Comparison of ENCODE assay signal across 21 cellular contexts in genomic region chr3:108283006-108283405, GRCh38. TPM values are rescaled to one million over a fixed set of nuclear protein-coding genes. Genes with fewer than 3 reads are reported as not detected.
DNase-seq lines count a peak whose midpoint lies in the region; ATAC-seq and TF ChIP-seq lines count a peak whose summit lies in the region.
"Had no signal": no experiment of that assay in that cellular context is flagged by ENCODE, and none has a peak within 500 bp of the region (broad histone marks: within the 10 kb centered on the region; RNA-seq: fewer than 3 reads in every experiment).

No MANE protein-coding gene starts in this region.

- H2AK9ac ChIP-seq in IMR-90 (replicated peaks; ENCODE audit: low read depth, low read length, poor library complexity): no peak overlapping the region

- H3K27me3 ChIP-seq in IMR-90 (ENCODE audit: control insufficient read depth, insufficient read depth, low read length): no peaks in the 10 kb centered on the region
- no peaks in the 10 kb centered on the region for H3K27me3 ChIP-seq in mesenchymal stem cell (ENCODE audit: control insufficient read depth in 1 of 2, insufficient read depth in 1 of 2, low read length in 2 of 2)
- H3K27me3 ChIP-seq in upper lobe of right lung: no peaks in the 10 kb centered on the region
- H3K27me3 ChIP-seq in suprapubic skin: no peaks in the 10 kb centered on the region

- TF ChIP-seq POLR2A in IMR-90 (IDR thresholded peaks at IDR 0.05; ENCODE audit: low read depth, low read length) (no peak), suprapubic skin (IDR thresholded peaks at IDR 0.05) (no peak)

- H2BK120ac ChIP-seq in IMR-90 (ENCODE audit: low read depth, low read length) (no peak overlapping the region), mesenchymal stem cell (ENCODE audit: low read depth, low read length) (no peak overlapping the region)

- no peaks in the 10 kb centered on the region for H3K79me1 ChIP-seq in IMR-90 (ENCODE audit: low read depth in 1 of 2, low read length in 2 of 2)
- H3K79me1 ChIP-seq in mesenchymal stem cell (replicated peaks; ENCODE audit: low read length, poor library complexity, severe bottlenecking): no peaks in the 10 kb centered on the region

- H4K20me1 ChIP-seq in IMR-90 (ENCODE audit: insufficient read depth, low read length): no peaks in the 10 kb centered on the region

- H2BK15ac ChIP-seq in IMR-90 (ENCODE audit: low read depth, low read length) (no peak overlapping the region), mesenchymal stem cell (ENCODE audit: low read depth, poor library complexity, severe bottlenecking) (no peak overlapping the region)

- H4K8ac ChIP-seq in IMR-90 (ENCODE audit: low read depth in 2 of 2, low read length in 2 of 2) (no peak overlapping the region), mesenchymal stem cell (ENCODE audit: low read length) (no peak overlapping the region)

- no CpG with 5 or more reads among the region's 1 CpG for WGBS in IMR-90 (ENCODE audit: extremely low coverage in 2 of 2, insufficient read length in 1 of 2), 2 experiments
- 61% methylated on average over 1 of the region's 1 CpG for WGBS in mesenchymal stem cell
- 59% methylated on average over 1 of the region's 1 CpG for WGBS in suprapubic skin

- POLR2A ChIA-PET in IMR-90 (lab: Charles Lee; ENCODE audit: unreplicated experiment): no interaction called here

- H3K9ac ChIP-seq in IMR-90 (ENCODE audit: low read depth, low read length) (no peak overlapping the region), mesenchymal stem cell (ENCODE audit: low read length) (no peak overlapping the region)
- H3K9ac ChIP-seq: SK-N-SH had no signal

- H4K5ac ChIP-seq in IMR-90 (ENCODE audit: low read depth, low read length): no peak overlapping the region

- in situ Hi-C loops in IMR-90 (cut with MboI; ENCODE audit: low sequenced_read_pairs) (no loop called here), KBM-7 (cut with MboI; ENCODE audit: low pct_unique_long_range_greater_than_20kb, low sequenced_read_pairs) (no loop called here)

- H3K4ac ChIP-seq in IMR-90 (ENCODE audit: low read depth, low read length) (no peak overlapping the region), mesenchymal stem cell (ENCODE audit: low read depth in 1 of 2, low read length in 2 of 2) (no peak overlapping the region)

- H4K91ac ChIP-seq in IMR-90 (ENCODE audit: insufficient read depth, low read depth, low read length): no peak overlapping the region
- no peak overlapping the region for H4K91ac ChIP-seq in mesenchymal stem cell (ENCODE audit: low read length)

- H3K56ac ChIP-seq in IMR-90 (ENCODE audit: extremely low read depth, insufficient read depth, low read length): no peak overlapping the region

- H2BK5ac ChIP-seq in IMR-90 (ENCODE audit: low read depth, low read length, poor library complexity, severe bottlenecking) (no peak overlapping the region), mesenchymal stem cell (ENCODE audit: low read depth, low read length, poor library complexity, severe bottlenecking) (no peak overlapping the region)

- TF ChIP-seq EP300 in suprapubic skin (IDR thresholded peaks at IDR 0.05): no peak

- dilution Hi-C loops in IMR-90 (cut with HindIII; ENCODE audit: low sequenced_read_pairs, unreplicated experiment): no loop called here

- H2AK5ac ChIP-seq in IMR-90 (ENCODE audit: low read depth, low read length): no peak overlapping the region
- H2AK5ac ChIP-seq in mesenchymal stem cell (ENCODE audit: low read length, severe bottlenecking): no peak overlapping the region

- no peaks in the 10 kb centered on the region for H3K9me1 ChIP-seq in IMR-90 (ENCODE audit: insufficient read depth, low read length)

- no peak for ATAC-seq in IMR-90 (ENCODE audit: low read depth)
- ATAC-seq in upper lobe of right lung: peak; percentile 83

- no peak overlapping the region for H2AFZ ChIP-seq in IMR-90 (replicated peaks; ENCODE audit: low read length, poor library complexity)
- no peak overlapping the region for H2AFZ ChIP-seq in mesenchymal stem cell (ENCODE audit: low read depth, low read length)

- H3K23ac ChIP-seq in IMR-90 (ENCODE audit: low read depth, low read length) (no peak overlapping the region), mesenchymal stem cell (ENCODE audit: low read length in 2 of 2) (no peak overlapping the region)

- TF ChIP-seq CTCF in IMR-90 (conservative IDR thresholded peaks at IDR 0.05; ENCODE audit: low read depth, low read length): no peak
- no peak for TF ChIP-seq CTCF in upper lobe of right lung (IDR thresholded peaks at IDR 0.05)
- no peak for TF ChIP-seq CTCF in suprapubic skin (IDR thresholded peaks at IDR 0.05)

- H2BK12ac ChIP-seq in mesenchymal stem cell (ENCODE audit: low read length in 2 of 2): no peak overlapping the region

- no peaks in the 10 kb centered on the region for H3K4me1 ChIP-seq in IMR-90 (ENCODE audit: control insufficient read depth, insufficient read depth, low read length)
- no peaks in the 10 kb centered on the region for H3K4me1 ChIP-seq in mesenchymal stem cell (ENCODE audit: control insufficient read depth, insufficient read depth, low read depth, low read length)
- no peaks in the 10 kb centered on the region for H3K4me1 ChIP-seq in upper lobe of right lung
- no peaks in the 10 kb centered on the region for H3K4me1 ChIP-seq in suprapubic skin

- no peak for TF ChIP-seq RAD21 in IMR-90 (IDR thresholded peaks at IDR 0.05; ENCODE audit: low read length)

- BruUV-seq in IMR-90 (replicated peaks; lab: Mats Ljungman, UMichigan): no TSS peak

- H3K4me2 ChIP-seq in IMR-90 (ENCODE audit: low read depth, low read length) (no peak overlapping the region), mesenchymal stem cell (ENCODE audit: low read length, poor library complexity, severe bottlenecking) (no peak overlapping the region)
- H3K4me2 ChIP-seq: SK-N-SH had no signal

- intact Hi-C loops in IMR-90 (cut with micrococcal nuclease) (no loop called here), upper lobe of right lung (cut with DNase I) (no loop called here)

- H2BK20ac ChIP-seq in IMR-90 (ENCODE audit: low read depth, low read length): no peak overlapping the region

- peaks cover 8% of the 10 kb centered on the region for H3K9me3 ChIP-seq in IMR-90 (ENCODE audit: control insufficient read depth, insufficient read depth, low read length)
- H3K9me3 ChIP-seq in mesenchymal stem cell (ENCODE audit: control insufficient read depth, low read length): peaks cover 27% of the 10 kb centered on the region
- peaks cover 11% of the 10 kb centered on the region for H3K9me3 ChIP-seq in upper lobe of right lung
- no peaks in the 10 kb centered on the region for H3K9me3 ChIP-seq in suprapubic skin

- H3K4me3 ChIP-seq in IMR-90 (ENCODE audit: insufficient read depth, low read depth, low read length): no peak overlapping the region
- H3K4me3 ChIP-seq in mesenchymal stem cell (ENCODE audit: insufficient read depth in 1 of 2, low read depth in 1 of 2, low read length in 2 of 2): no peak overlapping the region
- H3K4me3 ChIP-seq in upper lobe of right lung: no peak overlapping the region
- no peak overlapping the region for H3K4me3 ChIP-seq in suprapubic skin

- H3K36me3 ChIP-seq in IMR-90 (ENCODE audit: control insufficient read depth, insufficient read depth, low read length) (no peaks in the 10 kb centered on the region), mesenchymal stem cell (ENCODE audit: control insufficient read depth in 1 of 2, insufficient read depth in 2 of 2, low read depth in 1 of 2, low read length in 2 of 2) (no peaks in the 10 kb centered on the region), upper lobe of right lung (no peaks in the 10 kb centered on the region), suprapubic skin (no peaks in the 10 kb centered on the region)

- H3K18ac ChIP-seq in IMR-90 (ENCODE audit: low read depth, low read length) (no peak overlapping the region), mesenchymal stem cell (ENCODE audit: low read depth in 1 of 2, low read length in 2 of 2) (no peak overlapping the region)

- no peak overlapping the region for H3K14ac ChIP-seq in IMR-90 (replicated peaks; ENCODE audit: low read depth, low read length)
- no peak overlapping the region for H3K14ac ChIP-seq in mesenchymal stem cell (ENCODE audit: low read length in 2 of 2)

- CTCF ChIA-PET in IMR-90 (lab: Yijun Ruan, JAX): no interaction called here

- no peak overlapping the region for H3K27ac ChIP-seq in IMR-90 (ENCODE audit: insufficient read depth, low read length)
- peak overlapping the region; percentile 6 for H3K27ac ChIP-seq in mesenchymal stem cell (ENCODE audit: low read length, poor library complexity, severe bottlenecking)
- peak overlapping the region; percentile 63 for H3K27ac ChIP-seq in upper lobe of right lung
- H3K27ac ChIP-seq in suprapubic skin: no peak overlapping the region

- DNase-seq in IMR-90: no peak
- DNase-seq in astrocyte of the hippocampus (ENCODE audit: low read depth, low spot score): peak; percentile 63
- peak; percentile 7 for DNase-seq in mesenchymal stem cell
- DNase-seq in upper lobe of right lung: no peak
- DNase-seq in NCI-H2171 (lab: John Stamatoyannopoulos, UW): no peak
- no peak for DNase-seq in KBM-7
- DNase-seq in suprapubic skin (ENCODE audit: low spot score in 2 of 2): no peak
- DNase-seq: ACHN, COR-L47, DMS153, H7, NCI-H1105 treated with DMSO at 0.1 percent for 48 hours, NCI-H1694 treated with DMSO at 0.1 percent for 48 hours, NCI-H2171 treated with DMSO at 0.1 percent for 48 hours, NCI-H82, SHP77, SK-N-SH had no signal

TF ChIP-seq in IMR-90, 13 proteins besides CTCF, POLR2A, EP300 and RAD21:
- TF ChIP-seq CEBPB (IDR thresholded peaks at IDR 0.05; ENCODE audit: low read depth, low read length): peak; percentile 41; the same call in 1 of the 2 replicates
- no peak for TF ChIP-seq CHD1 (IDR thresholded peaks at IDR 0.05; ENCODE audit: low read depth, low read length)
TF ChIP-seq in IMR-90: peak in this region for 1.

RNA-seq across cellular contexts. Expression of gene HHLA2, which starts 13.3 kb away (rescaled TPM):
- total RNA-seq in IMR-90 (2012; rRNA removed): not detected in 2 replicates
- polyA plus RNA-seq in IMR-90 (2012; rRNA removed): not detected in 2 replicates
- not detected in 2 replicates for polyA plus RNA-seq in IMR-90 (2012; cell fraction: cytosol; rRNA removed)
- not detected in 2 replicates for polyA plus RNA-seq in IMR-90 (2012; cell fraction: nucleus; rRNA removed; ENCODE audit: low replicate concordance)
- polyA plus RNA-seq in mesenchymal stem cell (2013, experiment 1 of 2): not detected
- polyA plus RNA-seq in mesenchymal stem cell (2013, experiment 2 of 2): not detected
- total RNA-seq in upper lobe of right lung: 0.26 TPM
- not detected for total RNA-seq in suprapubic skin
- total RNA-seq: H7, HT1080, LHCN-M2, NCI-H460 had no signal
- polyA plus RNA-seq: IgD-negative memory B cell, SK-N-SH had no signal

Comparison
In these comparisons a context has a peak if more than half of its experiments do, and no peak if none do; other contexts are left out.
1. DNase-seq: peak in astrocyte of the hippocampus (single experiment) and mesenchymal stem cell (single experiment); none in IMR-90 (single experiment), upper lobe of right lung (single experiment), NCI-H2171 (single experiment), KBM-7 (single experiment) and suprapubic skin (0 of 2).
2. H3K27ac ChIP-seq: peak in mesenchymal stem cell (single experiment) and upper lobe of right lung (single experiment); none in IMR-90 (single experiment) and suprapubic skin (single experiment).